ENCODE assay signal across 1 cellular context in the genomic region with DNA sequence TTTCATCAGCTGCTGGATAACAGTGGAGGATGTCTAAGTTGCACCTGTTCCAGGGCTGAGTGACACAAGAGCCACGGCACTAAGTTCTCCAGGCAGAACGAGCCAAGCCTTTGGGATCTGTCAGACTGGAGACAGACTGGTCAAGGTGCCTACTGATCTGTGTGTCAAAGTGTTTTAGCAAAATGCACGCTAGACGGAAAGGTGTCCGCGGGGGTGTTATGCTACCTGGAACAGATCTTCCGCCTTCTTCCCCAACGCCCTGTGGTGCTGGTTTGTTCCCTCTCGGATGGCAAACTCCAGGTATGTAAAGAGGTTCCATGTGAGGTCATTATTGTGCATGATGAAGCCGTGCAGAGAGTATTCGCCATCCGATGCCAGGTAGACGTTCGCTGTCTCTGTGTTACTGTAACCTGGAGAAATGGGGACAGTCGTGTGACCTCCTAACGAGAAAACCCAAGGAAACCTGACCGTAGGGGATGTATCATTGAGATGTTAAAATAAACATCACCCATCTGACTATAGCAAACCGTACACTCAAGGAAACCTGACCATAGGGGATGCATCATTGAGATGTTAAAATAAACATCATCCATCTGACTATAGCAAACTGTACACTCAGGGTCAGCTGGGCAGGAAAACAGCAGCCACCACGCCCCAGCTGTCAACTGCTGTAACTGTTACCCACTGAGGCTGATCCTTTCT.
TF ChIP-seq lines count a peak whose summit lies in the region.

No MANE protein-coding gene starts in this region.

TF ChIP-seq in GM12878, 131 proteins besides CTCF, POLR2A, EP300 and RAD21:
- TF ChIP-seq CBX5 (IDR thresholded peaks at IDR 0.05; ENCODE audit: low read depth), result peak; percentile 84; the same call in 1 of the 2 replicates
- TF ChIP-seq EGR1 (IDR thresholded peaks at IDR 0.05; ENCODE audit: borderline replicate concordance in 1 of 2, low read depth in 2 of 2, low read length in 2 of 2), result no peak
- peak; percentile 16; the same call in 1 of the 2 replicates for TF ChIP-seq TARDBP (IDR thresholded peaks at IDR 0.05; ENCODE audit: borderline replicate concordance)
TF ChIP-seq in GM12878: peak in this region for 2.
